In the genomic region with DNA sequence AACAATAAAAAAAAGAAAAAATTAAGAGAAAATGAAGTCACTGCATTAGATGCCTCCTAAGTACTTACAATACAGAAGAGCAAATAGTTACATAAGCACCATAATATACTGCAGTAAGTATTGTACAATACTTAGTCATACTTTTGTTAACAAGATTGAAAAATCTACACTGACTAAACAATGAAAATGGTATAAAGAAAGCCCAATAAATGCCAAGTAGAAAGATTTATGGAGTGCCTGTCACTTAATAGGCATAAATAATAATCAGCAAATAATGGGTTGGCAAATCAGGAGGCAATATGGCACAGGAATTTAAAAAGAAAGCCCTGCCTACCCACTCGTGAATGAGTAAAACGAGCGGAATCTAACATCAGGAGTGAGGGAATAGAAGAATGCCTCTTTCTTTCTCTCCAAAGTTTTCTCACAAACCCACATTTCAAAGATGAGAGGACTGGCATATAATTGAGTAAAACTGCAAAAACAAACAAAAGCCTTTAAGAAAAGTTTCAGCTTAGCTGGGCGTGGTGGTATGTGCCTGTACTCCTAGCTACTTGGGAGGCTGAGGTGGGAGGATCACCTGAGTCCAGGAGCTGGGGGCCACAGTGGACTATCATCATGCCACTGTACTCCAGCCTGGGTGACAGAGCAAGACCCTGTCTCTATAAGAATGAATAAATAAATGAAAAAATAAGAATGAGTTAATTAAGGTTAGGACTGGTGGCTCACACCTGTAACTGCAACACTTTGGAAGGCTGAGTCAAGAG, we compare ENCODE assay signal across 11 cellular contexts. TPM values are rescaled to one million over a fixed set of nuclear protein-coding genes. Genes with fewer than 3 reads are reported as not detected.
A peak's percentile ranks its signal among the peaks of the same experiment; 100 is the strongest.
DNase-seq lines count a peak whose midpoint lies in the region; ATAC-seq and TF ChIP-seq lines count a peak whose summit lies in the region.
"Had no signal": no experiment of that assay in that cellular context is flagged by ENCODE, and none has a peak within 500 bp of the region (broad histone marks: within the 10 kb centered on the region; RNA-seq: fewer than 3 reads in every experiment).

No MANE protein-coding gene starts in this region.

- in situ Hi-C loops in mammary epithelial cell (cut with MboI; ENCODE audit: low sequenced_read_pairs in 2 of 2) = no loop called here

- no peak overlapping the region for H3K4me3 ChIP-seq in CD4-positive, alpha-beta memory T cell (ENCODE audit: low read length in 2 of 2)
- H3K4me3 ChIP-seq in mammary epithelial cell (replicated peaks in 1 of 3; ENCODE audit: insufficient read depth in 1 of 3, low read depth in 2 of 3, low read length in 3 of 3) = no peak overlapping the region
- no peak overlapping the region for H3K4me3 ChIP-seq in ovary

- no peak overlapping the region for H3K4me2 ChIP-seq in mammary epithelial cell (ENCODE audit: insufficient read depth, low read depth, low read length)

- TF ChIP-seq POLR2A in ovary (IDR thresholded peaks at IDR 0.05) = no peak

- no TSS peak for BruUV-seq in mammary epithelial cell (replicated peaks; lab: Mats Ljungman, UMichigan)

- dilution Hi-C loops in mammary epithelial cell (cut with HindIII; ENCODE audit: low sequenced_read_pairs) = no loop called here

- CTCF ChIA-PET in CD4-positive, alpha-beta memory T cell (lab: Charles Lee; ENCODE audit: partially characterized antibody) = no interaction called here
- CTCF ChIA-PET in mammary epithelial cell (lab: Charles Lee; ENCODE audit: low non-redundant PET) = interaction anchor here (0.6 kb wide), 1 partner anchor 32 kb away, joined by 3 read pairs; no protein-coding TSS in a partner anchor

- intact Hi-C loops in CD4-positive, alpha-beta memory T cell (cut with micrococcal nuclease) = no loop called here
- intact Hi-C loops in mammary epithelial cell (cut with micrococcal nuclease) (no loop called here), ovary (cut with DNase I) (no loop called here)

- H3K9me3 Mint-ChIP-seq in CD4-positive, alpha-beta memory T cell = peaks cover 0 to 20% (median 17%) of the 10 kb centered on the region in 8 donors

- no peak overlapping the region for H2AFZ ChIP-seq in mammary epithelial cell (ENCODE audit: low read depth, low read length)

- peaks cover 10 to 17% of the 10 kb centered on the region in 2 donors for H3K36me3 Mint-ChIP-seq in CD4-positive, alpha-beta memory T cell

- H3K4me1 ChIP-seq in CD4-positive, alpha-beta memory T cell (ENCODE audit: insufficient read depth, low read length) = no peaks in the 10 kb centered on the region
- H3K4me1 ChIP-seq in mammary epithelial cell (ENCODE audit: insufficient read depth, low read length) = no peaks in the 10 kb centered on the region
- H3K4me1 ChIP-seq in ovary (ENCODE audit: insufficient read depth) = no peaks in the 10 kb centered on the region
- H3K4me1 ChIP-seq: Caco-2 had no signal

- no peaks in the 10 kb centered on the region for H3K27me3 Mint-ChIP-seq in CD4-positive, alpha-beta memory T cell
- H3K27me3 Mint-ChIP-seq: activated naive CD8-positive, alpha-beta T cell had no signal

- H3K4me1 Mint-ChIP-seq in CD4-positive, alpha-beta memory T cell = peaks cover 12 to 25% (median 13%) of the 10 kb centered on the region in 4 donors

- no peak for ATAC-seq in GM18873 (IDR thresholded peaks at IDR 0.05; ENCODE audit: low FRiP score, unreplicated experiment)
- no peak for ATAC-seq in HG03196 (IDR thresholded peaks at IDR 0.05; ENCODE audit: unreplicated experiment)
- ATAC-seq in HG02981 (IDR thresholded peaks at IDR 0.05; ENCODE audit: unreplicated experiment) = no peak

- no peaks in the 10 kb centered on the region for H3K9me3 ChIP-seq in CD4-positive, alpha-beta memory T cell (ENCODE audit: control insufficient read depth in 1 of 2, low read length in 2 of 2)
- no peaks in the 10 kb centered on the region for H3K9me3 ChIP-seq in mammary epithelial cell (replicated peaks; ENCODE audit: insufficient read depth, low read length)
- no peaks in the 10 kb centered on the region for H3K9me3 ChIP-seq in ovary
- H3K9me3 ChIP-seq: Caco-2 had no signal

- TF ChIP-seq CTCF in mammary epithelial cell (conservative IDR thresholded peaks at IDR 0.05 in 1 of 2, IDR thresholded peaks at IDR 0.05 in 1 of 2; ENCODE audit: extremely low read depth in 1 of 2, insufficient read depth in 1 of 2, low read depth in 1 of 2, low read length in 2 of 2) = no peak
- no peak for TF ChIP-seq CTCF in ovary (IDR thresholded peaks at IDR 0.05)

- H3K27me3 ChIP-seq in CD4-positive, alpha-beta memory T cell (ENCODE audit: insufficient read depth, low read length) = no peaks in the 10 kb centered on the region
- H3K27me3 ChIP-seq in mammary epithelial cell (ENCODE audit: insufficient read depth, low read length) = no peaks in the 10 kb centered on the region
- no peaks in the 10 kb centered on the region for H3K27me3 ChIP-seq in ovary

- TF ChIP-seq EP300 in ovary (IDR thresholded peaks at IDR 0.05) = no peak

- H3K27ac ChIP-seq in CD4-positive, alpha-beta memory T cell (ENCODE audit: low read depth, low read length) = no peak overlapping the region
- H3K27ac ChIP-seq in mammary epithelial cell (ENCODE audit: insufficient read depth, low read depth, low read length) (no peak overlapping the region), ovary (no peak overlapping the region)

- H3K4me3 Mint-ChIP-seq in CD4-positive, alpha-beta memory T cell = no peak overlapping the region
- H3K4me3 Mint-ChIP-seq: activated naive CD8-positive, alpha-beta T cell had no signal

- no peak overlapping the region for H3K9ac ChIP-seq in mammary epithelial cell (ENCODE audit: insufficient read depth, low read length)

- POLR2A ChIA-PET in CD4-positive, alpha-beta memory T cell (lab: Charles Lee; ENCODE audit: partially characterized antibody) = no interaction called here

- DNase-seq in CD4-positive, alpha-beta memory T cell = no peak
- DNase-seq in HT-29 (ENCODE audit: low spot score) (peak; percentile 84), mammary epithelial cell (peak; percentile 14), kidney glomerular epithelial cell (lab: John Stamatoyannopoulos, UW) (peak; percentile 5), ovary (no peak)

- H4K20me1 ChIP-seq in mammary epithelial cell (ENCODE audit: insufficient read depth, low read length) = no peaks in the 10 kb centered on the region

- peak overlapping the region in 6 of 7 donors; percentile 19 to 81 (median 60) for H3K27ac Mint-ChIP-seq in CD4-positive, alpha-beta memory T cell

- H3K79me2 ChIP-seq in mammary epithelial cell (ENCODE audit: insufficient read depth, low read length) = no peaks in the 10 kb centered on the region

- 87% methylated on average over 4 of the region's 4 CpGs for WGBS in mammary epithelial cell (ENCODE audit: low coverage, missing lambda C conversion rate)
- WGBS in ovary, 3 donors = 74 to 85% (median 82%) methylated on average over 4 of the region's 4 CpGs

- no peaks in the 10 kb centered on the region for H3K36me3 ChIP-seq in CD4-positive, alpha-beta memory T cell (ENCODE audit: insufficient read depth, low read length)
- H3K36me3 ChIP-seq in mammary epithelial cell (ENCODE audit: insufficient read depth, low read length) (no peaks in the 10 kb centered on the region), ovary (no peaks in the 10 kb centered on the region)

RNA-seq across cellular contexts. Expression of a gene that starts 36.1 kb away (rescaled TPM):
- 10 to 100 TPM; 31.1 to 32.2 TPM for total RNA-seq in CD4-positive, alpha-beta memory T cell
- 10 to 100 TPM; 27.6 to 37.3 TPM for polyA plus RNA-seq in CD4-positive, alpha-beta memory T cell
- 24.4 and 27.1 TPM in 2 replicates for total RNA-seq in HT-29 (2014; rRNA removed; shearing (Covaris generic))
- total RNA-seq in mammary epithelial cell (10 to 100 TPM; 10.0 to 12.3 TPM), ovary (10 to 100 TPM; 11.9 to 49.1 (median 15.0) TPM)
- polyA plus RNA-seq in mammary epithelial cell (4.2 TPM), ovary (10 to 100 TPM in 1 of 2 donors, 1 to 10 TPM in 1; 8.3 to 11.5 TPM)
- polyA minus RNA-seq in mammary epithelial cell = 0.78 TPM
- total RNA-seq: OCI-LY7 had no signal

Comparison
In these comparisons a context has a peak if more than half of its experiments do, and no peak if none do; other contexts are left out.
1. DNase-seq: peak in HT-29 (single experiment), mammary epithelial cell (single experiment) and kidney glomerular epithelial cell (single experiment); none in CD4-positive, alpha-beta memory T cell (0 of 5) and ovary (0 of 5).